Comparison of ENCODE assay signal across 1 cellular context in genomic region chr14:89701079-89702043, GRCh38.
TF ChIP-seq lines count a peak whose summit lies in the region.

No MANE protein-coding gene starts in this region.

TF ChIP-seq in HepG2, 621 proteins besides CTCF, POLR2A, EP300 and RAD21 (continued from another document and continues in another):
- TF ChIP-seq NCOR1 (IDR thresholded peaks at IDR 0.05; ENCODE audit: borderline replicate concordance, low read length) (no peak), THAP8 (CRISPR knock-in tag; IDR thresholded peaks at IDR 0.05; ENCODE audit: borderline replicate concordance) (no peak), SETDB1 (CRISPR knock-in tag; IDR thresholded peaks at IDR 0.05; ENCODE audit: borderline replicate concordance) (no peak), MXD4 (CRISPR knock-in tag; IDR thresholded peaks at IDR 0.05) (no peak), ZBTB4 (CRISPR knock-in tag; IDR thresholded peaks at IDR 0.05; ENCODE audit: borderline replicate concordance) (no peak), ARID5B (CRISPR knock-in tag; IDR thresholded peaks at IDR 0.05) (peak; percentile 8; the same call in 1 of the 2 replicates), ETV5 (CRISPR knock-in tag; IDR thresholded peaks at IDR 0.05; ENCODE audit: borderline replicate concordance) (peak; percentile 19; the same call in 1 of the 2 replicates), HNRNPK (IDR thresholded peaks at IDR 0.05; ENCODE audit: low read depth, low read length, poor library complexity, severe bottlenecking) (peak; percentile 85), HOXA3 (CRISPR knock-in tag; IDR thresholded peaks at IDR 0.05) (peak; percentile 55), ZNF431 (CRISPR knock-in tag; IDR thresholded peaks at IDR 0.05; ENCODE audit: borderline replicate concordance, low read depth) (no peak), THAP7 (CRISPR knock-in tag; IDR thresholded peaks at IDR 0.05) (no peak), ZNF556 (CRISPR knock-in tag; IDR thresholded peaks at IDR 0.05; ENCODE audit: borderline replicate concordance) (no peak), SOX13 (IDR thresholded peaks at IDR 0.05) (no peak), SOX13 (CRISPR knock-in tag; conservative IDR thresholded peaks at IDR 0.05 in 1 of 2, IDR thresholded peaks at IDR 0.05 in 1 of 2) (peak in 1 of 2 experiments; percentile 26; a peak in 2 of 4 replicates), MIER2 (CRISPR knock-in tag; IDR thresholded peaks at IDR 0.05) (no peak), LRRFIP1 (CRISPR knock-in tag; conservative IDR thresholded peaks at IDR 0.05) (no peak), ZNF740 (CRISPR knock-in tag; IDR thresholded peaks at IDR 0.05) (no peak), ZNF382 (CRISPR knock-in tag; IDR thresholded peaks at IDR 0.05; ENCODE audit: borderline replicate concordance) (no peak), HMGXB3 (CRISPR knock-in tag; IDR thresholded peaks at IDR 0.05; ENCODE audit: borderline replicate concordance) (no peak), ATF5 (CRISPR knock-in tag; IDR thresholded peaks at IDR 0.05; ENCODE audit: low read depth) (no peak), ZNF451 (CRISPR knock-in tag; IDR thresholded peaks at IDR 0.05) (no peak), SRY (CRISPR knock-in tag; IDR thresholded peaks at IDR 0.05) (no peak), PAXIP1 (CRISPR knock-in tag; conservative IDR thresholded peaks at IDR 0.05) (peak; percentile 50; the same call in 1 of the 2 replicates), ZNF607 (CRISPR knock-in tag; IDR thresholded peaks at IDR 0.05; ENCODE audit: borderline replicate concordance) (peak; percentile 71), KDM1A (CRISPR knock-in tag; IDR thresholded peaks at IDR 0.05) (no peak), ZHX1 (CRISPR knock-in tag; IDR thresholded peaks at IDR 0.05; ENCODE audit: low read depth) (0 out of 2 replicates have a peak, but pooled peaks have one; percentile 51)
